16 cellular contexts compared by ENCODE assay signal in genomic region chr6:147077251-147077650, GRCh38.
DNase-seq lines count a peak whose midpoint lies in the region; ATAC-seq, FAIRE-seq and TF ChIP-seq lines count a peak whose summit lies in the region.
"Had no signal": no experiment of that assay in that cellular context is flagged by ENCODE, and none has a peak within 500 bp of the region (broad histone marks: within the 10 kb centered on the region; RNA-seq: fewer than 3 reads in every experiment).

No MANE protein-coding gene starts in this region.

- 66% methylated on average over 5 of the region's 5 CpGs for WGBS in K562 (ENCODE audit: insufficient coverage, low coverage, missing lambda C conversion rate)

- TF ChIP-seq POLR2A in K562 (conservative IDR thresholded peaks at IDR 0.05), result no peak

- TF ChIP-seq RAD21 in K562 (CRISPR knock-in tag; conservative IDR thresholded peaks at IDR 0.05 in 1 of 2, IDR thresholded peaks at IDR 0.05 in 1 of 2), result no peak

- TF ChIP-seq CTCF in left ventricle myocardium inferior (IDR thresholded peaks at IDR 0.05; ENCODE audit: borderline replicate concordance) (no peak), K562 (IDR thresholded peaks at IDR 0.05 in 2 of 3, conservative IDR thresholded peaks at IDR 0.05 in 1 of 3; ENCODE audit: insufficient read depth in 2 of 3, low read depth in 1 of 3, low read length in 3 of 3) (no peak)

- in situ Hi-C loops in K562 (cut with MboI), result no loop called here

- no peaks in the 10 kb centered on the region for H4K20me1 ChIP-seq in K562 (replicated peaks; ENCODE audit: control insufficient read depth, insufficient read depth, low read length)

- H3K27me3 ChIP-seq in left ventricle myocardium inferior (ENCODE audit: low read depth), result no peaks in the 10 kb centered on the region
- H3K27me3 ChIP-seq in K562 (ENCODE audit: control insufficient read depth in 2 of 2, insufficient read depth in 2 of 2, low read length in 2 of 2), result no peaks in the 10 kb centered on the region
- H3K27me3 ChIP-seq: neutrophil had no signal

- H3K9ac ChIP-seq in K562 (ENCODE audit: insufficient read depth in 1 of 2, low read depth in 2 of 2, low read length in 2 of 2), result no peak overlapping the region

- H3K27ac ChIP-seq in left ventricle myocardium inferior (replicated peaks) (no peak overlapping the region), K562 (ENCODE audit: extremely low read depth, low read depth, low read length) (no peak overlapping the region)
- H3K27ac ChIP-seq: neutrophil had no signal

- no peaks in the 10 kb centered on the region for H3K79me2 ChIP-seq in K562 (ENCODE audit: control insufficient read depth, insufficient read depth, low read length)

- intact Hi-C loops in left ventricle myocardium inferior (cut with micrococcal nuclease), result no loop called here
- intact Hi-C loops in cardiac septum (cut with DNase I), result no loop called here
- intact Hi-C loops in K562 (cut with micrococcal nuclease), result no loop called here

- H3K36me3 ChIP-seq in left ventricle myocardium inferior (no peaks in the 10 kb centered on the region), K562 (ENCODE audit: control insufficient read depth, insufficient read depth, low read length) (no peaks in the 10 kb centered on the region)
- H3K36me3 ChIP-seq: neutrophil had no signal

- CTCF ChIA-PET in K562 (lab: Yijun Ruan, JAX; ENCODE audit: low intra/inter-chr PET ratio), result no interaction called here

- H3K4me3 ChIP-seq in left ventricle myocardium inferior (no peak overlapping the region), K562 (no peak overlapping the region)

- peak overlapping the region; percentile 2; the same call in 1 of the 2 replicates for H2AFZ ChIP-seq in K562 (ENCODE audit: low read depth, low read length)

- H3K9me3 ChIP-seq in left ventricle myocardium inferior (replicated peaks), result no peaks in the 10 kb centered on the region
- no peaks in the 10 kb centered on the region for H3K9me3 ChIP-seq in K562 (replicated peaks; ENCODE audit: control insufficient read depth, insufficient read depth, low read depth, low read length)
- H3K9me3 ChIP-seq: neutrophil had no signal

- no peak for TF ChIP-seq EP300 in K562 (IDR thresholded peaks at IDR 0.05; ENCODE audit: low read length)

- FAIRE-seq in K562 (lab: Jason Lieb, UNC), result no peak
- FAIRE-seq: colon, endothelial cell of umbilical vein, frontal cortex had no signal

- BruUV-seq in K562 (replicated peaks; lab: Mats Ljungman, UMichigan), result no TSS peak

- POLR2A ChIA-PET in K562 (lab: Yijun Ruan, JAX), result interaction anchor here (0.7 to 1.2 kb wide), 2 partner anchors 11 to 232 kb away, joined by 4 to 5 read pairs; no protein-coding TSS in a partner anchor

- no peaks in the 10 kb centered on the region for H3K4me1 ChIP-seq in left ventricle myocardium inferior
- no peaks in the 10 kb centered on the region for H3K4me1 ChIP-seq in K562 (replicated peaks in 1 of 2; ENCODE audit: control insufficient read depth in 2 of 2, insufficient read depth in 2 of 2, low read length in 2 of 2)

- no peaks in the 10 kb centered on the region for H3K9me1 ChIP-seq in K562 (ENCODE audit: control insufficient read depth, insufficient read depth, low read length)

- DNase-seq in left ventricle myocardium inferior (peak; percentile 22), cardiac septum (ENCODE audit: low spot score) (no peak), K562 (ENCODE audit: extremely low read depth in 1 of 4, low spot score in 3 of 4) (no peak), midbrain (lab: John Stamatoyannopoulos, UW) (peak; percentile 66), NCI-H1048 (lab: John Stamatoyannopoulos, UW) (no peak)
- DNase-seq in stimulated activated CD8-positive, alpha-beta memory T cell treated with anti-CD3 and anti-CD28 coated beads, Interleukin-4, amount 100 ng/mL, for 48 hours, result no peak
- DNase-seq in activated naive CD4-positive, alpha-beta T cell (lab: John Stamatoyannopoulos, UW), result no peak
- DNase-seq: mesenchymal stem cell, NCI-H1417, NCI-H446 had no signal

- ATAC-seq in K562 (no peak), HG03135 (IDR thresholded peaks at IDR 0.05; ENCODE audit: unreplicated experiment) (no peak)
- ATAC-seq: stimulated activated effector memory CD8-positive, alpha-beta T cell treated with anti-CD3 and anti-CD28 coated beads, Interleukin-12 subunit alpha, Interleukin-12 subunit beta, amount 100 ng/mL, for 72 hours had no signal

- no peak overlapping the region for H3K4me2 ChIP-seq in K562 (ENCODE audit: insufficient read depth, low read length)

TF ChIP-seq in K562, 482 proteins besides CTCF, POLR2A, EP300 and RAD21:
- TF ChIP-seq SMAD4 (CRISPR knock-in tag; conservative IDR thresholded peaks at IDR 0.05) (no peak), ZKSCAN3 (CRISPR knock-in tag; IDR thresholded peaks at IDR 0.05) (no peak), SIX5 (IDR thresholded peaks at IDR 0.05; ENCODE audit: borderline replicate concordance in 1 of 2, insufficient read depth in 1 of 2, low read depth in 1 of 2, low read length in 2 of 2) (no peak), RBM14 (IDR thresholded peaks at IDR 0.05; ENCODE audit: borderline replicate concordance, insufficient read depth, low read depth, low read length) (no peak), ZNF3 (CRISPR knock-in tag; IDR thresholded peaks at IDR 0.05) (no peak), EHMT2 (IDR thresholded peaks at IDR 0.05) (no peak)
- TF ChIP-seq, protein P1, sequence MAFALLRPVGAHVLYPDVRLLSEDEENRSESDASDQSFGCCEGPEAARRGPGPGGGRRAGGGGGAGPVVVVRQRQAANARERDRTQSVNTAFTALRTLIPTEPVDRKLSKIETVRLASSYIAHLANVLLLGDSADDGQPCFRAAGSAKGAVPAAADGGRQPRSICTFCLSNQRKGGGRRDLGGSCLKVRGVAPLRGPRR (CRISPR knock-in tag; IDR thresholded peaks at IDR 0.05), result no peak
- TF ChIP-seq, protein P2, sequence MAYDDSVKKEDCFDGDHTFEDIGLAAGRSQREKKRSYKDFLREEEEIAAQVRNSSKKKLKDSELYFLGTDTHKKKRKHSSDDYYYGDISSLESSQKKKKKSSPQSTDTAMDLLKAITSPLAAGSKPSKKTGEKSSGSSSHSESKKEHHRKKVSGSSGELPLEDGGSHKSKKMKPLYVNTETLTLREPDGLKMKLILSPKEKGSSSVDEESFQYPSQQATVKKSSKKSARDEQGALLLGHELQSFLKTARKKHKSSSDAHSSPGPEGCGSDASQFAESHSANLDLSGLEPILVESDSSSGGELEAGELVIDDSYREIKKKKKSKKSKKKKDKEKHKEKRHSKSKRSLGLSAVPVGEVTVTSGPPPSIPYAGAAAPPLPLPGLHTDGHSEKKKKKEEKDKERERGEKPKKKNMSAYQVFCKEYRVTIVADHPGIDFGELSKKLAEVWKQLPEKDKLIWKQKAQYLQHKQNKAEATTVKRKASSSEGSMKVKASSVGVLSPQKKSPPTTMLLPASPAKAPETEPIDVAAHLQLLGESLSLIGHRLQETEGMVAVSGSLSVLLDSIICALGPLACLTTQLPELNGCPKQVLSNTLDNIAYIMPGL (CRISPR knock-in tag; IDR thresholded peaks at IDR 0.05), result no peak

Comparison
In these comparisons a context has a peak if more than half of its experiments do, and no peak if none do; other contexts are left out.
1. DNase-seq: peak in left ventricle myocardium inferior (single experiment) and midbrain (single experiment); none in cardiac septum (single experiment), K562 (0 of 4), stimulated activated CD8-positive, alpha-beta memory T cell treated with anti-CD3 and anti-CD28 coated beads, Interleukin-4, amount 100 ng/mL, for 48 hours (single experiment), activated naive CD4-positive, alpha-beta T cell (0 of 4) and NCI-H1048 (single experiment).